ENCODE assay signal across 8 cellular contexts in the genomic region with DNA sequence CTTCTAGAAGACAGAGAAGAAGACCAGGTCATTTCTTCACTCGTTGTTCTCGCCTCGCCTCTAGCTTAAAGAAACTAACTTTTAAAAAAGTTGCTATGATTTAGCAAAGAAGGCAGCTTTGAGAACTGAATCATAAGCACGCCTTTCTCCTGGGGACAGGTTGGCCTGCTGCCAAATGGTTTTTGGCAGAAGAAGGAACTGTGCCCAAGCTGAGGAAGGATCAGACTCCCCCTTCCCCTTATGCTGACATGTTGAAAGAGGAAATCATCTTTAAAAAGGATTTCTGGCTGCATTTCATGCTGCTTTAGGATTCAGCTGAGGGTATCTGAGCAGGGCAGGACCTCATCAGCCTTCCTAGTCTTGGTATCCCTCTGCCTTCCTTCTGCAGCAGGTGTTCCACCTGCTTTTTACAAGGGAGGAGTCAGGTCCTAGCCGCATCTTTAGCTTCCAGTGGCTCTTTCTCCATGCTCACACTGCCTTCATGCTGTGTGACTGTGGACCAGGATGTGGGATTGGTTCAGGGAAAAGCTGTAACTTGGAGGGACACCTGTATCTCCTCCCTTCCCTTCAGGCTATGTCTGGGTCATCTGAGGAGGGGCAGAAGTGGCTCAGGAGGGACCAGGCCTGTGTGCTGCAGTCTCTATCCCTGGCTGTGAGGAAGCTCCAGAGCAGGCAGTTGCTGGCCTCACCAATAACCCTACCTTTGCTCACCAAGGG. TPM values are rescaled to one million over a fixed set of nuclear protein-coding genes. Genes with fewer than 3 reads are reported as not detected.
DNase-seq lines count a peak whose midpoint lies in the region; ATAC-seq, FAIRE-seq and TF ChIP-seq lines count a peak whose summit lies in the region.

No MANE protein-coding gene starts in this region.

- H3K36me3 ChIP-seq in bronchial epithelial cell (ENCODE audit: control insufficient read depth, insufficient read depth, low read length): peaks cover 3% of the 10 kb centered on the region
- peaks cover 48 to 60% of the 10 kb centered on the region in 2 experiments for H3K36me3 ChIP-seq in mesenchymal stem cell (ENCODE audit: control insufficient read depth in 1 of 2, insufficient read depth in 2 of 2, low read depth in 1 of 2, low read length in 2 of 2)

- H3K23ac ChIP-seq in mesenchymal stem cell (ENCODE audit: low read length in 2 of 2): no peak overlapping the region

- H4K8ac ChIP-seq in mesenchymal stem cell (ENCODE audit: low read length): no peak overlapping the region

- FAIRE-seq in bronchial epithelial cell (lab: Jason Lieb, UNC): no peak

- H3K4me3 ChIP-seq in bronchial epithelial cell (ENCODE audit: low read depth, low read length) (no peak overlapping the region), mesenchymal stem cell (ENCODE audit: insufficient read depth in 1 of 2, low read depth in 1 of 2, low read length in 2 of 2) (peak overlapping the region in 1 of 2 experiments; percentile 56)

- H3K18ac ChIP-seq in mesenchymal stem cell (ENCODE audit: low read depth in 1 of 2, low read length in 2 of 2): no peak overlapping the region

- no peak overlapping the region for H3K27ac ChIP-seq in mesenchymal stem cell (ENCODE audit: low read length, poor library complexity, severe bottlenecking)

- peaks cover 15% of the 10 kb centered on the region for H3K4me1 ChIP-seq in mesenchymal stem cell (ENCODE audit: control insufficient read depth, insufficient read depth, low read depth, low read length)

- no peak overlapping the region for H2BK120ac ChIP-seq in mesenchymal stem cell (ENCODE audit: low read depth, low read length)

- peak overlapping the region; percentile 5 for H3K9ac ChIP-seq in mesenchymal stem cell (ENCODE audit: low read length)

- 94% methylated on average over 5 of the region's 5 CpGs for WGBS in mesenchymal stem cell

- no peak for ATAC-seq in HG03108 (IDR thresholded peaks at IDR 0.05; ENCODE audit: unreplicated experiment)
- no peak for ATAC-seq in HG02571 (IDR thresholded peaks at IDR 0.05; ENCODE audit: unreplicated experiment)
- ATAC-seq in HG03521 (IDR thresholded peaks at IDR 0.05; ENCODE audit: unreplicated experiment): no peak

- H3K79me1 ChIP-seq in mesenchymal stem cell (replicated peaks; ENCODE audit: low read length, poor library complexity, severe bottlenecking): peaks cover 31% of the 10 kb centered on the region

- no peak overlapping the region for H3K4ac ChIP-seq in mesenchymal stem cell (ENCODE audit: low read depth in 1 of 2, low read length in 2 of 2)

- no peaks in the 10 kb centered on the region for H3K9me3 ChIP-seq in mesenchymal stem cell (ENCODE audit: control insufficient read depth, low read length)

- peak overlapping the region in 1 of 2 experiments; percentile 73 for H2BK12ac ChIP-seq in mesenchymal stem cell (ENCODE audit: low read length in 2 of 2)

- no peak overlapping the region for H2AFZ ChIP-seq in mesenchymal stem cell (ENCODE audit: low read depth, low read length)

- no peak for TF ChIP-seq CTCF in bronchial epithelial cell (IDR thresholded peaks at IDR 0.05; ENCODE audit: insufficient read depth, low read length, severe bottlenecking)

- H2AK5ac ChIP-seq in mesenchymal stem cell (ENCODE audit: low read length, severe bottlenecking): no peak overlapping the region

- no peak overlapping the region for H3K4me2 ChIP-seq in mesenchymal stem cell (ENCODE audit: low read length, poor library complexity, severe bottlenecking)

- H3K27me3 ChIP-seq in bronchial epithelial cell (ENCODE audit: control insufficient read depth, insufficient read depth, low read length) (no peaks in the 10 kb centered on the region), mesenchymal stem cell (ENCODE audit: control insufficient read depth in 1 of 2, insufficient read depth in 1 of 2, low read length in 2 of 2) (no peaks in the 10 kb centered on the region)

- peak; percentile 40 for DNase-seq in AG08395 (ENCODE audit: low spot score)
- peak; percentile 29 for DNase-seq in NCI-H1092 treated with DMSO at 0.1 percent for 48 hours (lab: John Stamatoyannopoulos, UW)
- DNase-seq in bronchial epithelial cell (ENCODE audit: low read depth): peak; percentile 44
- DNase-seq in mesenchymal stem cell: no peak
- no peak for DNase-seq in GM19240 (ENCODE audit: insufficient read length, low spot score)

- H2BK15ac ChIP-seq in mesenchymal stem cell (ENCODE audit: low read depth, poor library complexity, severe bottlenecking): no peak overlapping the region

- H3K14ac ChIP-seq in mesenchymal stem cell (ENCODE audit: low read length in 2 of 2): peak overlapping the region in 1 of 2 experiments; percentile 35

- peak overlapping the region; percentile 1 for H4K91ac ChIP-seq in mesenchymal stem cell (ENCODE audit: low read length)

- H2BK5ac ChIP-seq in mesenchymal stem cell (ENCODE audit: low read depth, low read length, poor library complexity, severe bottlenecking): no peak overlapping the region

RNA-seq across cellular contexts. Expression of a gene that starts 34.1 kb away (rescaled TPM):
- total RNA-seq in bronchial epithelial cell: 46.6 and 68.1 TPM in 2 replicates
- 13.5 TPM for polyA plus RNA-seq in mesenchymal stem cell (2013, experiment 1 of 2)
- 14.5 TPM for polyA plus RNA-seq in mesenchymal stem cell (2013, experiment 2 of 2)

Comparison
In these comparisons a context has a peak if more than half of its experiments do, and no peak if none do; other contexts are left out.
1. DNase-seq: peak in AG08395 (single experiment), NCI-H1092 treated with DMSO at 0.1 percent for 48 hours (single experiment) and bronchial epithelial cell (single experiment); none in mesenchymal stem cell (single experiment) and GM19240 (single experiment).